In the genomic region with DNA sequence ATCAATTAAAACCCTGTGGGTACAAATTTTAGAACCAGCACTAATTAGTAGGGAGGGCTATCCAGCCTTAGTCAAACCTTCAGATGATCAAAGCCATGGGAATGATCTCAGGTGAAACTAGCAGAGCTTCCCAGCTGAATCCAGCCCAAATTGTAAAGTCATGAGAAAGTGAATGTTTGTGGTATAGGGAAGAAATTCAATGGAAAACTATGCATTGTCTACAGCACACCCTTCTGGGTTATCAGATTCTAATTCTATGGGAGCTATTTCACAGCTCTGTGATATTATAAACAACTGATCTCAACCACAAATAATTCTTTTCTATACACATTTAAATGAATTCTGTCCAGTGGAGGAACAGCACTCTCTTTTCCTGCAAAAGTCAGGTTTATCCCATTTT, we compare ENCODE assay signal across 18 cellular contexts. TPM values are rescaled to one million over a fixed set of nuclear protein-coding genes. Genes with fewer than 3 reads are reported as not detected.
DNase-seq lines count a peak whose midpoint lies in the region; ATAC-seq lines count a peak whose summit lies in the region.
"Had no signal": no experiment of that assay in that cellular context is flagged by ENCODE, and none has a peak within 500 bp of the region (broad histone marks: within the 10 kb centered on the region; RNA-seq: fewer than 3 reads in every experiment).

No MANE protein-coding gene starts in this region.

- DNase-seq in EL (peak; percentile 64), LHCN-M2 (ENCODE audit: low read depth) (peak; percentile 36), astrocyte of the hippocampus (ENCODE audit: low read depth, low spot score) (peak; percentile 82), kidney glomerular epithelial cell (lab: John Stamatoyannopoulos, UW) (peak; percentile 10), NCI-H69 (lab: John Stamatoyannopoulos, UW) (no peak), left cardiac atrium (no peak)
- DNase-seq in stimulated activated CD4-positive, alpha-beta T cell treated with anti-CD3 and anti-CD28 coated beads, Interleukin-4, amount 100 ng/mL, for 1 hour = no peak
- DNase-seq: BE2C; CD8-positive, alpha-beta T cell; DMS79 treated with DMSO at 0.1 percent for 48 hours; MG63; NCI-H1092 treated with DMSO at 0.1 percent for 48 hours; NCI-H187; NCI-H446; NCI-H748 treated with DMSO at 0.1 percent for 48 hours; SIG-M5 had no signal

- ATAC-seq in GM21528 (IDR thresholded peaks at IDR 0.05; ENCODE audit: low FRiP score, unreplicated experiment) (no peak), left cardiac atrium (no peak)
- ATAC-seq: CD8-positive, alpha-beta T cell; K562 had no signal

- intact Hi-C loops in left cardiac atrium (cut with DNase I) = no loop called here

RNA-seq across cellular contexts. Expression of a gene that starts 24.6 kb away (rescaled TPM):
- 4.1 and 5.1 TPM in 2 replicates for total RNA-seq in LHCN-M2 (2014; rRNA removed)
- 5.7 TPM for polyA plus RNA-seq in LHCN-M2 (2012)
- total RNA-seq in left cardiac atrium = 1 to 10 TPM; 3.6 to 6.2 TPM
- total RNA-seq: CD8-positive, alpha-beta T cell; K562 had no signal
- polyA plus RNA-seq: K562 had no signal

Comparison
In these comparisons a context has a peak if more than half of its experiments do, and no peak if none do; other contexts are left out.
1. DNase-seq: peak in EL (single experiment), LHCN-M2 (single experiment), astrocyte of the hippocampus (single experiment) and kidney glomerular epithelial cell (single experiment); none in NCI-H69 (single experiment), left cardiac atrium (single experiment) and stimulated activated CD4-positive, alpha-beta T cell treated with anti-CD3 and anti-CD28 coated beads, Interleukin-4, amount 100 ng/mL, for 1 hour (single experiment).